Comparison of ENCODE assay signal across 10 cellular contexts in genomic region chr2:70907130-70907756, GRCh38. TPM values are rescaled to one million over a fixed set of nuclear protein-coding genes. Genes with fewer than 3 reads are reported as not detected.
A peak's percentile ranks its signal among the peaks of the same experiment; 100 is the strongest.
DNase-seq lines count a peak whose midpoint lies in the region; ATAC-seq and TF ChIP-seq lines count a peak whose summit lies in the region.
"Had no signal": no experiment of that assay in that cellular context is flagged by ENCODE, and none has a peak within 500 bp of the region (broad histone marks: within the 10 kb centered on the region; RNA-seq: fewer than 3 reads in every experiment).

No MANE protein-coding gene starts in this region.

- H3K4me3 Mint-ChIP-seq in chondrocyte (ENCODE audit: unreplicated experiment): peak overlapping the region; percentile 93

- CTCF ChIA-PET in BJ (lab: Yijun Ruan, JAX): interaction anchor here (0.7 to 3.5 kb wide), 5 partner anchors 10 to 41 kb away, joined by 3 to 12 read pairs (median 3); no protein-coding TSS in a partner anchor

- DNase-seq in BJ (ENCODE audit: low read depth) (no peak), MV-4-11 (lab: John Stamatoyannopoulos, UW) (peak; percentile 46), chondrocyte (ENCODE audit: low spot score) (no peak), mesenteric fat pad (ENCODE audit: low spot score) (peak; percentile 71), erythroblast (lab: John Stamatoyannopoulos, UW) (no peak), occipital lobe (lab: John Stamatoyannopoulos, UW) (no peak), NCI-H1092 (lab: John Stamatoyannopoulos, UW) (no peak)
- DNase-seq: amniotic stem cell, NCI-H187 had no signal

- H3K9me3 Mint-ChIP-seq in chondrocyte (ENCODE audit: low read depth): no peaks in the 10 kb centered on the region

- H3K36me3 Mint-ChIP-seq in chondrocyte (ENCODE audit: low read depth): no peaks in the 10 kb centered on the region

- no peak for TF ChIP-seq POLR2A in erythroblast (IDR thresholded peaks at IDR 0.05; ENCODE audit: low read length)

- TF ChIP-seq CTCF in BJ (IDR thresholded peaks at IDR 0.05; ENCODE audit: insufficient read depth, low read depth, low read length) (no peak), chondrocyte (IDR thresholded peaks at IDR 0.05) (peak; percentile 20)

- POLR2A ChIA-PET in BJ (lab: Charles Lee): no interaction called here

- peaks cover 19% of the 10 kb centered on the region for H3K4me1 Mint-ChIP-seq in chondrocyte (ENCODE audit: low read depth)

- no peak for ATAC-seq in esophagus mucosa

- H3K4me3 ChIP-seq in BJ (ENCODE audit: low read depth, low read length): peak overlapping the region; percentile 14; the same call in 1 of the 2 replicates

- H3K27me3 Mint-ChIP-seq in chondrocyte (ENCODE audit: low read depth): no peaks in the 10 kb centered on the region

- peaks cover 4% of the 10 kb centered on the region for H3K27me3 ChIP-seq in BJ (ENCODE audit: control insufficient read depth, insufficient read depth, low read length)

- no peaks in the 10 kb centered on the region for H3K36me3 ChIP-seq in BJ (ENCODE audit: control insufficient read depth, insufficient read depth, low read length)

- H3K27ac Mint-ChIP-seq in chondrocyte (ENCODE audit: unreplicated experiment): peak overlapping the region; percentile 99

RNA-seq across cellular contexts. Expression of gene VAX2, which starts 6.9 kb away (rescaled TPM):
- 0.72 and 0.94 TPM in 2 replicates for polyA plus RNA-seq in BJ (2011; rRNA removed)
- 0.57 TPM in 1 of 2 replicates, not detected in the other for polyA minus RNA-seq in BJ (2011; rRNA and poly(A)+ RNA removed)
- total RNA-seq in chondrocyte (4.5 to 5.1 TPM (median 5.0 TPM) in 3 replicates), mesenteric fat pad (2.0 TPM), esophagus mucosa (0.76 TPM), occipital lobe (0.31 TPM)

RNA-seq across cellular contexts. Expression of gene ATP6V1B1, which starts 28.5 kb away (rescaled TPM):
- 0.85 and 1.3 TPM in 2 replicates for polyA plus RNA-seq in BJ (2011; rRNA removed)
- not detected in 2 replicates for polyA minus RNA-seq in BJ (2011; rRNA and poly(A)+ RNA removed)
- total RNA-seq in chondrocyte: 3.7 to 5.0 TPM (median 3.9 TPM) in 3 replicates
- 2.4 TPM for total RNA-seq in mesenteric fat pad
- total RNA-seq in esophagus mucosa: 2.4 TPM
- not detected for total RNA-seq in occipital lobe

Comparison
In these comparisons a context has a peak if more than half of its experiments do, and no peak if none do; other contexts are left out.
1. DNase-seq: peak in MV-4-11 (single experiment) and mesenteric fat pad (single experiment); none in BJ (single experiment), chondrocyte (single experiment), erythroblast (0 of 2), occipital lobe (single experiment) and NCI-H1092 (single experiment).